ENCODE assay signal across 8 cellular contexts in genomic region chr2:176637497-176638166, GRCh38.
DNase-seq lines count a peak whose midpoint lies in the region; ATAC-seq and TF ChIP-seq lines count a peak whose summit lies in the region.

No MANE protein-coding gene starts in this region.

- in situ Hi-C loops in GM13977 (cut with MboI; ENCODE audit: low pct_unique_long_range_greater_than_20kb, low sequenced_read_pairs, unreplicated experiment): loop anchor here (5.0 kb wide), 1 partner anchor 500 kb away; no protein-coding TSS in a partner anchor

- no peak for DNase-seq in AG04449 (ENCODE audit: low read depth, low spot score)
- peak; percentile 30 for DNase-seq in GM13977 (ENCODE audit: low spot score)
- peak; percentile 84 for DNase-seq in RKO (ENCODE audit: low spot score)
- peak in 1 of 10 donors; percentile 32 for DNase-seq in dorsolateral prefrontal cortex
- peak in 1 of 2 donors; percentile 20 for DNase-seq in memory B cell (ENCODE audit: low spot score in 2 of 2)
- DNase-seq in tibial artery: no peak
- no peak for DNase-seq in NCI-H1694 (lab: John Stamatoyannopoulos, UW)

- peaks cover 3% of the 10 kb centered on the region for H3K4me1 Mint-ChIP-seq in memory B cell

- peaks cover 0 to 7% (median 5%) of the 10 kb centered on the region in 4 donors for H3K4me1 ChIP-seq in tibial artery

- H3K9me3 ChIP-seq in tibial artery: no peaks in the 10 kb centered on the region

- no peak overlapping the region for H3K27ac Mint-ChIP-seq in memory B cell

- intact Hi-C loops in dorsolateral prefrontal cortex (cut with DNase I): loop anchor here (1.0 to 10.0 kb wide), 9 partner anchors 83 to 1385 kb away; partner anchors contain the start of gene HOXD8 (in 1 of the 2)
- intact Hi-C loops in tibial artery (cut with DNase I; ENCODE audit: low total_unique reads): loop anchor here (5.0 kb wide), 3 partner anchors 75 to 510 kb away; partner anchors contain the start of gene HOXD8

- CTCF ChIA-PET in AG04449 (lab: Yijun Ruan, JAX): interaction anchor here (0.6 to 33.0 kb wide), 32 partner anchors 9 to 1386 kb away, joined by 3 to 1421 read pairs (median 5); partner anchors contain the start of genes HOXD10, HOXD8 and HOXD9

- H3K9me3 Mint-ChIP-seq in memory B cell: no peaks in the 10 kb centered on the region

- TF ChIP-seq CTCF in AG04449 (IDR thresholded peaks at IDR 0.05; ENCODE audit: insufficient read depth, low read length, missing control alignments): no peak
- TF ChIP-seq CTCF in GM13977 (IDR thresholded peaks at IDR 0.05; ENCODE audit: extremely low read depth, insufficient read depth, missing control alignments): no peak
- no peak for TF ChIP-seq CTCF in dorsolateral prefrontal cortex (IDR thresholded peaks at IDR 0.05 in 54 of 56, conservative IDR thresholded peaks at IDR 0.05 in 2 of 56; ENCODE audit: low read depth in 1 of 56, partially characterized antibody in 56 of 56)
- no peak for TF ChIP-seq CTCF in tibial artery (IDR thresholded peaks at IDR 0.05)

- H3K27me3 Mint-ChIP-seq in memory B cell: peaks cover 10% of the 10 kb centered on the region

- H3K4me3 ChIP-seq in AG04449 (ENCODE audit: low read depth, low read length) (peak overlapping the region; percentile 66), dorsolateral prefrontal cortex (peak overlapping the region; percentile 30 to 78 (median 62)), tibial artery (peak overlapping the region; percentile 52 to 67)

- POLR2A ChIA-PET in AG04449 (lab: Yijun Ruan, JAX): interaction anchor here (0.7 to 2.4 kb wide), 9 partner anchors 15 to 516 kb away, joined by 3 to 9 read pairs (median 5); no protein-coding TSS in a partner anchor

- H3K36me3 ChIP-seq in tibial artery: no peaks in the 10 kb centered on the region

- H3K36me3 Mint-ChIP-seq in memory B cell: no peaks in the 10 kb centered on the region

- H3K4me3 Mint-ChIP-seq in memory B cell: peak overlapping the region; percentile 69

- H3K27me3 ChIP-seq in dorsolateral prefrontal cortex (peaks cover 0 to 94% (median 74%) of the 10 kb centered on the region in 45 donors), tibial artery (peaks cover 0 to 50% of the 10 kb centered on the region in 2 donors)

- H3K27ac ChIP-seq in dorsolateral prefrontal cortex (peak overlapping the region in 3 of 59 donors; percentile 11 to 55 (median 18)), tibial artery (peak overlapping the region; percentile 33 to 36)

- peak; percentile 51 for ATAC-seq in HG02943 (IDR thresholded peaks at IDR 0.05; ENCODE audit: low read depth, unreplicated experiment)
- ATAC-seq in memory B cell (ENCODE audit: low read depth): peak; percentile 48

Comparison
In these comparisons a context has a peak if more than half of its experiments do, and no peak if none do; other contexts are left out.
1. DNase-seq: peak in GM13977 (single experiment) and RKO (single experiment); none in AG04449 (single experiment), tibial artery (0 of 2) and NCI-H1694 (single experiment).
2. Peak in every context shown above with its lines, with median percentiles within 50 percentile points of each other: H3K4me3 ChIP-seq.